Comparison of ENCODE assay signal across 8 cellular contexts in genomic region chr3:99532246-99532645, GRCh38.
DNase-seq lines count a peak whose midpoint lies in the region; ATAC-seq and TF ChIP-seq lines count a peak whose summit lies in the region.

No MANE protein-coding gene starts in this region.

- H3K4me1 Mint-ChIP-seq in activated naive CD4-positive, alpha-beta T cell treated with anti-CD3 and anti-CD28 coated beads, Interleukin-2, amount 10 ng/mL, durations not matched to agents 7 days and 5 days: no peaks in the 10 kb centered on the region
- H3K4me1 Mint-ChIP-seq in endodermal cell: peaks cover 1% of the 10 kb centered on the region

- peak; percentile 20 for DNase-seq in activated naive CD4-positive, alpha-beta T cell treated with anti-CD3 and anti-CD28 coated beads, Interleukin-2, amount 10 ng/mL, durations not matched to agents 7 days and 5 days
- no peak for DNase-seq in activated naive CD4-positive, alpha-beta T cell treated with Interleukin-2 at 50 U/mL for 16 hours
- DNase-seq in NOMO-1 treated with dmso at 0.1 percent for 144 hours (lab: John Stamatoyannopoulos, UW; ENCODE audit: unreplicated experiment): peak; percentile 14
- DNase-seq in endodermal cell: peak; percentile 92
- peak in 2 of 3 donors; percentile 31 to 57 for DNase-seq in mucosa of descending colon
- DNase-seq in effector CD4-positive, alpha-beta T cell: no peak

- H3K4me1 ChIP-seq in endodermal cell (ENCODE audit: control insufficient read depth, insufficient read depth, low read length) (no peaks in the 10 kb centered on the region), mucosa of descending colon (ENCODE audit: low read depth) (no peaks in the 10 kb centered on the region)

- H3K9me3 ChIP-seq in endodermal cell (ENCODE audit: control insufficient read depth, low read length): no peaks in the 10 kb centered on the region
- no peaks in the 10 kb centered on the region for H3K9me3 ChIP-seq in mucosa of descending colon

- H3K27me3 Mint-ChIP-seq in activated naive CD4-positive, alpha-beta T cell treated with anti-CD3 and anti-CD28 coated beads, Interleukin-2, amount 10 ng/mL, durations not matched to agents 7 days and 5 days: no peaks in the 10 kb centered on the region
- no peaks in the 10 kb centered on the region for H3K27me3 Mint-ChIP-seq in endodermal cell (ENCODE audit: insufficient read depth)

- no peak overlapping the region for H3K9ac ChIP-seq in endodermal cell (ENCODE audit: extremely low read depth, low read length, poor library complexity, severe bottlenecking)

- H3K27ac ChIP-seq in endodermal cell (ENCODE audit: low read depth, low read length): no peak overlapping the region

- 24% methylated on average over 2 of the region's 2 CpGs; no CpG with 5 or more reads in 1 of the 2 experiments for WGBS in endodermal cell (ENCODE audit: insufficient coverage in 1 of 2, insufficient read length in 1 of 2), 2 experiments

- H3K4me3 Mint-ChIP-seq in activated naive CD4-positive, alpha-beta T cell treated with anti-CD3 and anti-CD28 coated beads, Interleukin-2, amount 10 ng/mL, durations not matched to agents 7 days and 5 days: no peak overlapping the region
- no peak overlapping the region for H3K4me3 Mint-ChIP-seq in endodermal cell

- CTCF ChIA-PET in activated naive CD4-positive, alpha-beta T cell treated with anti-CD3 and anti-CD28 coated beads, Interleukin-2, amount 10 ng/mL, durations not matched to agents 7 days and 5 days (lab: Charles Lee): interaction anchor here (0.9 kb wide), 1 partner anchor 29 kb away, joined by 3 read pairs; no protein-coding TSS in a partner anchor

- TF ChIP-seq CTCF in endodermal cell (conservative IDR thresholded peaks at IDR 0.05) (peak; percentile 90), mucosa of descending colon (IDR thresholded peaks at IDR 0.05) (peak; percentile 20)

- no peaks in the 10 kb centered on the region for H3K9me3 Mint-ChIP-seq in activated naive CD4-positive, alpha-beta T cell treated with anti-CD3 and anti-CD28 coated beads, Interleukin-2, amount 10 ng/mL, durations not matched to agents 7 days and 5 days
- no peaks in the 10 kb centered on the region for H3K9me3 Mint-ChIP-seq in endodermal cell

- no peaks in the 10 kb centered on the region for H3K36me3 ChIP-seq in endodermal cell (ENCODE audit: control insufficient read depth, insufficient read depth, low read length)
- H3K36me3 ChIP-seq in mucosa of descending colon (ENCODE audit: low read depth): no peaks in the 10 kb centered on the region

- H3K27ac Mint-ChIP-seq in activated naive CD4-positive, alpha-beta T cell treated with anti-CD3 and anti-CD28 coated beads, Interleukin-2, amount 10 ng/mL, durations not matched to agents 7 days and 5 days: no peak overlapping the region
- no peak overlapping the region for H3K27ac Mint-ChIP-seq in endodermal cell

- H3K4me3 ChIP-seq in endodermal cell (ENCODE audit: low read length) (no peak overlapping the region), mucosa of descending colon (no peak overlapping the region)

- intact Hi-C loops in mucosa of descending colon (cut with DNase I, micrococcal nuclease): no loop called here

- peak; percentile 64 for ATAC-seq in HG02588 (IDR thresholded peaks at IDR 0.05; ENCODE audit: unreplicated experiment)
- peak; percentile 73 for ATAC-seq in mucosa of descending colon
- no peak for ATAC-seq in HG03196 (IDR thresholded peaks at IDR 0.05; ENCODE audit: unreplicated experiment)

- no peaks in the 10 kb centered on the region for H3K36me3 Mint-ChIP-seq in activated naive CD4-positive, alpha-beta T cell treated with anti-CD3 and anti-CD28 coated beads, Interleukin-2, amount 10 ng/mL, durations not matched to agents 7 days and 5 days
- H3K36me3 Mint-ChIP-seq in endodermal cell (ENCODE audit: low read depth): no peaks in the 10 kb centered on the region

- no peaks in the 10 kb centered on the region for H3K27me3 ChIP-seq in endodermal cell (ENCODE audit: control insufficient read depth, insufficient read depth, low read length, poor library complexity, severe bottlenecking)

Comparison
In these comparisons a context has a peak if more than half of its experiments do, and no peak if none do; other contexts are left out.
1. DNase-seq: peak in activated naive CD4-positive, alpha-beta T cell treated with anti-CD3 and anti-CD28 coated beads, Interleukin-2, amount 10 ng/mL, durations not matched to agents 7 days and 5 days (single experiment), NOMO-1 treated with dmso at 0.1 percent for 144 hours (single experiment), endodermal cell (single experiment) and mucosa of descending colon (2 of 3); none in activated naive CD4-positive, alpha-beta T cell treated with Interleukin-2 at 50 U/mL for 16 hours (single experiment) and effector CD4-positive, alpha-beta T cell (single experiment).